8 cellular contexts compared by ENCODE assay signal in the genomic region with DNA sequence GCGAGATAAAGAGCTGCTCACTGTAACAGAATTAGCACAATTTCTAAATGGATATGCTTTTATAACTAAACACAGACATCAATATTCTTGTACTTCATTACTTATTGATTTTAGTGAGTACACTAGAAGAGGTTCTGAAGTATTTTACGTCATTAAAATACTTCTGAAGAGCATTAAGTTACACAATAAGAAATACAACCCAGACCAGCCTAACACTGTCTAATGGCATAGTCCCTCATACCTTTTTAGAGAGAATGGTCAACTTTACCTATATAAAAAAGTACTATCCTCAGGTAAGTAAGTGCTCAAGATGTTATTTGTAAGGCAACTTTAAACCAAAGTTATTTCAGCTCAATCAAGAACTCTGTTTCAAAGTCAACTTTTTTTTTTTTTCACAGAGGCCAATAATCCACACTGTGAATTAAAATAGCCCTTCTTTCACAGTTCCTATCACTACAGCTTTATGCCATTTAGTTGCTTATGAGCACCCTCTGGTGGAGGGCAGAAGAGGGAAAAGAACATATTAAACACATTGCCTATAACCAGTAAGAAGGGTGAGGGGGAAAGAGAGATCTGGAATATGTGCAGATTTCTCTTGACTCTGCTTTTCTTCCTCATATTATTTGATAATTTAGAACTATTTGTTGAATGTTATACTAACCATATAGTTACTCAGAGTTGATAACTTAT.
DNase-seq lines count a peak whose midpoint lies in the region; ATAC-seq and TF ChIP-seq lines count a peak whose summit lies in the region.

No MANE protein-coding gene starts in this region.

- no peak overlapping the region for H3K9ac ChIP-seq in liver (ENCODE audit: low read depth in 1 of 2, low read length in 2 of 2)

- TF ChIP-seq RAD21 in liver (IDR thresholded peaks at IDR 0.05) = peak; percentile 77 to 87

- ATAC-seq in GM18861 (IDR thresholded peaks at IDR 0.05; ENCODE audit: unreplicated experiment) (peak; percentile 50), HG03159 (IDR thresholded peaks at IDR 0.05; ENCODE audit: unreplicated experiment) (no peak)

- no peak for TF ChIP-seq POLR2A in adrenal gland (IDR thresholded peaks at IDR 0.05)

- no peaks in the 10 kb centered on the region for H3K9me3 ChIP-seq in adrenal gland (replicated peaks in 1 of 3)
- H3K9me3 ChIP-seq in liver (ENCODE audit: control insufficient read depth in 4 of 4, low read length in 3 of 4) = no peaks in the 10 kb centered on the region

- H3K27me3 ChIP-seq in adrenal gland (no peaks in the 10 kb centered on the region), liver (ENCODE audit: control insufficient read depth in 4 of 4, insufficient read depth in 4 of 4, low read length in 3 of 4) (no peaks in the 10 kb centered on the region)

- peak; percentile 75 to 78 for DNase-seq in NCI-H2081 (lab: John Stamatoyannopoulos, UW)
- peak in 3 of 7 donors; percentile 23 to 29 (median 24) for DNase-seq in adrenal gland
- no peak for DNase-seq in activated CD8-positive, alpha-beta memory T cell treated with anti-CD3 and anti-CD28 coated beads for 24 hours
- no peak for DNase-seq in germinal center (ENCODE audit: low spot score)

- TF ChIP-seq CTCF in C4-2B (conservative IDR thresholded peaks at IDR 0.05) = peak; percentile 69
- peak; percentile 14 to 46 (median 36) for TF ChIP-seq CTCF in adrenal gland (IDR thresholded peaks at IDR 0.05)
- peak; percentile 54 for TF ChIP-seq CTCF in liver (IDR thresholded peaks at IDR 0.05; ENCODE audit: low read depth, low read length, missing input control)

- no peaks in the 10 kb centered on the region for H3K4me1 ChIP-seq in adrenal gland (replicated peaks in 1 of 2)
- H3K4me1 ChIP-seq in liver (ENCODE audit: control insufficient read depth in 4 of 4, insufficient read depth in 4 of 4, low read length in 3 of 4) = no peaks in the 10 kb centered on the region

- H3K27ac ChIP-seq in C4-2B (no peak overlapping the region), adrenal gland (no peak overlapping the region), liver (ENCODE audit: low read depth in 1 of 2, low read length in 2 of 2) (no peak overlapping the region)

- no peak overlapping the region for H3K4me3 ChIP-seq in adrenal gland
- no peak overlapping the region for H3K4me3 ChIP-seq in liver (ENCODE audit: low read depth in 1 of 3, low read length in 3 of 3)

- intact Hi-C loops in adrenal gland (cut with DNase I) = no loop called here

- 92 to 97% (median 95%) methylated on average over 2 of the region's 2 CpGs for WGBS in adrenal gland, 4 donors
- WGBS in liver = 82% methylated on average over 2 of the region's 2 CpGs

- H3K36me3 ChIP-seq in adrenal gland (replicated peaks in 1 of 2) = no peaks in the 10 kb centered on the region
- no peaks in the 10 kb centered on the region for H3K36me3 ChIP-seq in liver (ENCODE audit: control insufficient read depth in 4 of 4, insufficient read depth in 3 of 4, low read depth in 1 of 4, low read length in 3 of 4)

TF ChIP-seq in liver, 16 proteins besides CTCF, POLR2A, EP300 and RAD21:
- TF ChIP-seq, protein P1, sequence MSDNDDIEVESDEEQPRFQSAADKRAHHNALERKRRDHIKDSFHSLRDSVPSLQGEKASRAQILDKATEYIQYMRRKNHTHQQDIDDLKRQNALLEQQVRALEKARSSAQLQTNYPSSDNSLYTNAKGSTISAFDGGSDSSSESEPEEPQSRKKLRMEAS (IDR thresholded peaks at IDR 0.05) = no peak
- no peak for TF ChIP-seq YY1 (IDR thresholded peaks at IDR 0.05)

Comparison
In these comparisons a context has a peak if more than half of its experiments do, and no peak if none do; other contexts are left out.
1. DNase-seq: peak in NCI-H2081 (2 of 2); none in activated CD8-positive, alpha-beta memory T cell treated with anti-CD3 and anti-CD28 coated beads for 24 hours (single experiment) and germinal center (single experiment).
2. Peak in every context shown above with its lines, with median percentiles within 50 percentile points of each other: CTCF ChIP-seq.